7 cellular contexts compared by ENCODE assay signal in genomic region chrX:135295944-135296305, GRCh38. TPM values are rescaled to one million over a fixed set of nuclear protein-coding genes. Genes with fewer than 3 reads are reported as not detected.
A peak's percentile ranks its signal among the peaks of the same experiment; 100 is the strongest.
DNase-seq lines count a peak whose midpoint lies in the region; ATAC-seq and TF ChIP-seq lines count a peak whose summit lies in the region.

No MANE protein-coding gene starts in this region.

- no peak for DNase-seq in brain microvascular endothelial cell
- no peak for DNase-seq in sigmoid colon
- no peak for DNase-seq in NCI-H146 treated with DMSO at 0.1 percent for 48 hours (lab: John Stamatoyannopoulos, UW; ENCODE audit: unreplicated experiment)
- no peak for DNase-seq in COLO668 (lab: John Stamatoyannopoulos, UW; ENCODE audit: unreplicated experiment)
- no peak for DNase-seq in AG08395 (ENCODE audit: low spot score)

- H3K4me3 ChIP-seq in brain microvascular endothelial cell (ENCODE audit: low read depth, low read length) (peak overlapping the region; percentile 41), sigmoid colon (peak overlapping the region in 3 of 4 donors; percentile 20 to 41 (median 33))

- TF ChIP-seq CTCF in brain microvascular endothelial cell (IDR thresholded peaks at IDR 0.05; ENCODE audit: low read depth, low read length, missing control alignments), result no peak
- TF ChIP-seq CTCF in sigmoid colon (IDR thresholded peaks at IDR 0.05), result no peak

- no peaks in the 10 kb centered on the region for H3K4me1 ChIP-seq in sigmoid colon

- TF ChIP-seq POLR2A in sigmoid colon (IDR thresholded peaks at IDR 0.05), result no peak

- TF ChIP-seq EP300 in sigmoid colon (IDR thresholded peaks at IDR 0.05), result no peak

- no peaks in the 10 kb centered on the region for H3K36me3 ChIP-seq in brain microvascular endothelial cell (replicated peaks)
- H3K36me3 ChIP-seq in sigmoid colon, result no peaks in the 10 kb centered on the region

- intact Hi-C loops in sigmoid colon (cut with DNase I), result no loop called here

- in situ Hi-C loops in brain microvascular endothelial cell (cut with HindIII; ENCODE audit: low pct_ligation_motif_present, low sequenced_read_pairs), result no loop called here

- ATAC-seq in GM19372 (IDR thresholded peaks at IDR 0.05; ENCODE audit: low read depth, unreplicated experiment), result peak; percentile 55
- peak; percentile 19 for ATAC-seq in HG02970 (IDR thresholded peaks at IDR 0.05; ENCODE audit: low FRiP score, unreplicated experiment)

- H3K27me3 ChIP-seq in brain microvascular endothelial cell (replicated peaks) (no peaks in the 10 kb centered on the region), sigmoid colon (no peaks in the 10 kb centered on the region)

- no peaks in the 10 kb centered on the region for H3K9me3 ChIP-seq in sigmoid colon

- no peak overlapping the region for H3K27ac ChIP-seq in brain microvascular endothelial cell
- no peak overlapping the region for H3K27ac ChIP-seq in sigmoid colon

- 21 to 73% methylated on average over 10 of the region's 10 CpGs for WGBS in sigmoid colon, 2 donors

RNA-seq across cellular contexts. Expression of gene ETDC, which starts 13.4 kb away (rescaled TPM):
- total RNA-seq in sigmoid colon, result not detected
- not detected for polyA plus RNA-seq in sigmoid colon

RNA-seq across cellular contexts. Expression of gene ETDA, which starts 44.1 kb away (rescaled TPM):
- total RNA-seq in sigmoid colon, result not detected
- not detected for polyA plus RNA-seq in sigmoid colon

RNA-seq across cellular contexts. Expression of gene ZNF75D, which starts 48.0 kb away (rescaled TPM):
- total RNA-seq in sigmoid colon, result 1 to 10 TPM; 6.4 to 7.3 (median 6.7) TPM
- 1 to 10 TPM; 3.9 to 6.7 (median 4.2) TPM for polyA plus RNA-seq in sigmoid colon

RNA-seq across cellular contexts. Expression of gene ZNF449, which starts 48.7 kb away (rescaled TPM):
- total RNA-seq in sigmoid colon, result 10 to 100 TPM in 1 of 4 donors, 1 to 10 TPM in 3; 5.8 to 10.0 (median 9.0) TPM
- 1 to 10 TPM in 2 of 3 donors, under 1 TPM in 1; 0.23 to 1.3 (median 1.2) TPM for polyA plus RNA-seq in sigmoid colon
